8 cellular contexts compared by ENCODE assay signal in genomic region chr5:111461261-111461671, GRCh38. TPM values are rescaled to one million over a fixed set of nuclear protein-coding genes. Genes with fewer than 3 reads are reported as not detected.
DNase-seq lines count a peak whose midpoint lies in the region; ATAC-seq, FAIRE-seq and TF ChIP-seq lines count a peak whose summit lies in the region.

No MANE protein-coding gene starts in this region.

- WGBS in pancreas, 2 donors = 18 to 25% methylated on average over 2 of the region's 2 CpGs

- no peaks in the 10 kb centered on the region for H3K9me3 ChIP-seq in pancreas

- DNase-seq in NCI-H510A treated with DMSO at 0.1 percent for 48 hours (lab: John Stamatoyannopoulos, UW) = peak; percentile 23
- DNase-seq in NCI-H510A (lab: John Stamatoyannopoulos, UW) = no peak
- peak; percentile 39 for DNase-seq in NCI-H1694 treated with DMSO at 0.1 percent for 48 hours (lab: John Stamatoyannopoulos, UW)
- DNase-seq in ecto neural progenitor cell (ENCODE audit: low spot score) = peak; percentile 56
- peak in 1 of 6 donors; percentile 18 for DNase-seq in pancreas
- DNase-seq in activated CD4-positive, alpha-beta T cell treated with anti-CD3 and anti-CD28 coated beads for 1 hour = no peak
- DNase-seq in activated CD4-positive, alpha-beta T cell treated with anti-CD3 and anti-CD28 coated beads for 4 hours = no peak

- intact Hi-C loops in pancreas (cut with DNase I) = no loop called here

- H3K4me1 ChIP-seq in pancreas = no peaks in the 10 kb centered on the region

- peak in 2 of 4 donors; percentile 21 to 35 for TF ChIP-seq CTCF in pancreas (IDR thresholded peaks at IDR 0.05)

- H3K27me3 ChIP-seq in pancreas = no peaks in the 10 kb centered on the region

- no peak for FAIRE-seq in pancreas (lab: Jason Lieb, UNC)

- H3K36me3 ChIP-seq in pancreas = no peaks in the 10 kb centered on the region

- no peak overlapping the region for H3K27ac ChIP-seq in pancreas

- ATAC-seq in pancreas (peak in 3 of 4 donors; percentile 79 to 88 (median 84)), GM21367 (IDR thresholded peaks at IDR 0.05; ENCODE audit: unreplicated experiment) (no peak)

- no peak overlapping the region for H3K4me3 ChIP-seq in pancreas

RNA-seq across cellular contexts. Expression of gene STARD4, which starts 51.1 kb away (rescaled TPM):
- 1 to 10 TPM; 2.3 to 7.1 (median 3.3) TPM for total RNA-seq in pancreas
- 1 to 10 TPM; 1.4 to 6.8 TPM for polyA plus RNA-seq in pancreas

Comparison
In these comparisons a context has a peak if more than half of its experiments do, and no peak if none do; other contexts are left out.
1. DNase-seq: peak in NCI-H510A treated with DMSO at 0.1 percent for 48 hours (single experiment), NCI-H1694 treated with DMSO at 0.1 percent for 48 hours (single experiment) and ecto neural progenitor cell (single experiment); none in NCI-H510A (single experiment), activated CD4-positive, alpha-beta T cell treated with anti-CD3 and anti-CD28 coated beads for 1 hour (single experiment) and activated CD4-positive, alpha-beta T cell treated with anti-CD3 and anti-CD28 coated beads for 4 hours (0 of 2).